ENCODE assay signal across 1 cellular context in genomic region chr20:10856237-10856636, GRCh38.
TF ChIP-seq lines count a peak whose summit lies in the region.

No MANE protein-coding gene starts in this region.

TF ChIP-seq in HepG2, 621 proteins besides CTCF, POLR2A, EP300 and RAD21 (continued from another document and continues in another):
- no peak for TF ChIP-seq TBL1XR1 (IDR thresholded peaks at IDR 0.05; ENCODE audit: borderline replicate concordance, low read length, partially characterized antibody)
- no peak for TF ChIP-seq NPAS2 (CRISPR knock-in tag; IDR thresholded peaks at IDR 0.05; ENCODE audit: borderline replicate concordance)
- peak; percentile 86 for TF ChIP-seq HNF4G (IDR thresholded peaks at IDR 0.05; ENCODE audit: borderline replicate concordance, low read depth, low read length)
- TF ChIP-seq HNF4G (CRISPR knock-in tag; IDR thresholded peaks at IDR 0.05; ENCODE audit: borderline replicate concordance, low read depth) = 0 out of 2 replicates have a peak, but pooled peaks have one; percentile 64
- TF ChIP-seq FOXA3 (CRISPR knock-in tag; IDR thresholded peaks at IDR 0.05) = peak; percentile 81
- no peak for TF ChIP-seq ZNF788 (CRISPR knock-in tag; IDR thresholded peaks at IDR 0.05; ENCODE audit: borderline replicate concordance)
- TF ChIP-seq FOXO1 (CRISPR knock-in tag; IDR thresholded peaks at IDR 0.05) = 0 out of 2 replicates have a peak, but pooled peaks have one; percentile 50
- TF ChIP-seq NFYC (CRISPR knock-in tag; IDR thresholded peaks at IDR 0.05) = no peak
- TF ChIP-seq ZNF629 (CRISPR knock-in tag; conservative IDR thresholded peaks at IDR 0.05) = 0 out of 2 replicates have a peak, but pooled peaks have one; percentile 17
- TF ChIP-seq ZXDC (CRISPR knock-in tag; IDR thresholded peaks at IDR 0.05) = 0 out of 2 replicates have a peak, but pooled peaks have one; percentile 62
- TF ChIP-seq CREM (IDR thresholded peaks at IDR 0.05) = peak; percentile 40; the same call in 1 of the 2 replicates
- no peak for TF ChIP-seq CREM (CRISPR knock-in tag; IDR thresholded peaks at IDR 0.05)
- no peak for TF ChIP-seq ZNF10 (CRISPR knock-in tag; IDR thresholded peaks at IDR 0.05; ENCODE audit: borderline replicate concordance, low read depth)
- TF ChIP-seq MXD3 (CRISPR knock-in tag; IDR thresholded peaks at IDR 0.05) = no peak
- TF ChIP-seq JARID2 (CRISPR knock-in tag; IDR thresholded peaks at IDR 0.05; ENCODE audit: insufficient replicate concordance) = no peak
- TF ChIP-seq PBX2 (CRISPR knock-in tag; IDR thresholded peaks at IDR 0.05) = no peak
- peak; percentile 68; the same call in 1 of the 2 replicates for TF ChIP-seq ISL2 (CRISPR knock-in tag; IDR thresholded peaks at IDR 0.05)
- no peak for TF ChIP-seq SNRNP70 (IDR thresholded peaks at IDR 0.05; ENCODE audit: low read depth, low read length)
- TF ChIP-seq ZBTB34 (CRISPR knock-in tag; IDR thresholded peaks at IDR 0.05) = no peak
- 0 out of 2 replicates have a peak, but pooled peaks have one; percentile 22 for TF ChIP-seq ZSCAN30 (CRISPR knock-in tag; IDR thresholded peaks at IDR 0.05)
- TF ChIP-seq ZNF329 (CRISPR knock-in tag; IDR thresholded peaks at IDR 0.05; ENCODE audit: low read depth) = no peak
- TF ChIP-seq HHEX (CRISPR knock-in tag; IDR thresholded peaks at IDR 0.05) = 0 out of 2 replicates have a peak, but pooled peaks have one; percentile 42
- peak; percentile 61 for TF ChIP-seq NR2F6 (IDR thresholded peaks at IDR 0.05)
- TF ChIP-seq NR2F6 (CRISPR knock-in tag; IDR thresholded peaks at IDR 0.05) = 0 out of 2 replicates have a peak, but pooled peaks have one; percentile 43
- no peak for TF ChIP-seq HNF1A (IDR thresholded peaks at IDR 0.05; ENCODE audit: low read depth)
- no peak for TF ChIP-seq HNF1A (CRISPR knock-in tag; IDR thresholded peaks at IDR 0.05; ENCODE audit: borderline replicate concordance)
- 0 out of 2 replicates have a peak, but pooled peaks have one; percentile 36 for TF ChIP-seq DNMT3B (CRISPR knock-in tag; conservative IDR thresholded peaks at IDR 0.05)
- peak; percentile 59; the same call in 1 of the 2 replicates for TF ChIP-seq FOXJ3 (CRISPR knock-in tag; IDR thresholded peaks at IDR 0.05; ENCODE audit: borderline replicate concordance)
- TF ChIP-seq RBFOX2 (IDR thresholded peaks at IDR 0.05; ENCODE audit: low read depth, low read length) = no peak
- TF ChIP-seq MAFF (IDR thresholded peaks at IDR 0.05; ENCODE audit: low read depth, low read length) = peak; percentile 4; the same call in 1 of the 2 replicates
- TF ChIP-seq NONO (IDR thresholded peaks at IDR 0.05) = no peak
- TF ChIP-seq NONO (CRISPR knock-in tag; conservative IDR thresholded peaks at IDR 0.05) = no peak
- no peak for TF ChIP-seq EHMT2 (IDR thresholded peaks at IDR 0.05; ENCODE audit: borderline replicate concordance, low read depth, low read length)
- TF ChIP-seq CHD2 (IDR thresholded peaks at IDR 0.05; ENCODE audit: low read depth, low read length) = no peak
- no peak for TF ChIP-seq FOXA1 (IDR thresholded peaks at IDR 0.05)
- TF ChIP-seq FOXA1 (CRISPR knock-in tag; IDR thresholded peaks at IDR 0.05) = peak; percentile 84
- 0 out of 2 replicates have a peak, but pooled peaks have one; percentile 36 for TF ChIP-seq PATZ1 (CRISPR knock-in tag; IDR thresholded peaks at IDR 0.05)
- TF ChIP-seq REPIN1 (CRISPR knock-in tag; IDR thresholded peaks at IDR 0.05; ENCODE audit: borderline replicate concordance, low read depth) = no peak
- peak; percentile 61; the same call in 1 of the 2 replicates for TF ChIP-seq MEIS2 (CRISPR knock-in tag; IDR thresholded peaks at IDR 0.05)
- TF ChIP-seq HOXA3 (CRISPR knock-in tag; IDR thresholded peaks at IDR 0.05) = 0 out of 2 replicates have a peak, but pooled peaks have one; percentile 16
- peak; percentile 59; the same call in 1 of the 2 replicates for TF ChIP-seq HDAC2 (CRISPR knock-in tag; IDR thresholded peaks at IDR 0.05)
- TF ChIP-seq ZNF703 (CRISPR knock-in tag; IDR thresholded peaks at IDR 0.05; ENCODE audit: borderline replicate concordance) = no peak
- TF ChIP-seq IRF2 (CRISPR knock-in tag; IDR thresholded peaks at IDR 0.05) = 0 out of 2 replicates have a peak, but pooled peaks have one; percentile 29
- no peak for TF ChIP-seq SP1 (IDR thresholded peaks at IDR 0.05)
- TF ChIP-seq SP1 (CRISPR knock-in tag; IDR thresholded peaks at IDR 0.05) = no peak
- no peak for TF ChIP-seq RFX3 (CRISPR knock-in tag; IDR thresholded peaks at IDR 0.05)
- TF ChIP-seq AHDC1 (CRISPR knock-in tag; IDR thresholded peaks at IDR 0.05; ENCODE audit: borderline replicate concordance) = peak; percentile 60; the same call in 1 of the 2 replicates
- no peak for TF ChIP-seq ERF (CRISPR knock-in tag; IDR thresholded peaks at IDR 0.05)
- no peak for TF ChIP-seq ZNF530 (CRISPR knock-in tag; IDR thresholded peaks at IDR 0.05; ENCODE audit: low read depth)
- 0 out of 2 replicates have a peak, but pooled peaks have one; percentile 42 for TF ChIP-seq RCOR2 (CRISPR knock-in tag; IDR thresholded peaks at IDR 0.05)
- no peak for TF ChIP-seq FLYWCH1 (CRISPR knock-in tag; IDR thresholded peaks at IDR 0.05)
